1 cellular context compared by ENCODE assay signal in the genomic region with DNA sequence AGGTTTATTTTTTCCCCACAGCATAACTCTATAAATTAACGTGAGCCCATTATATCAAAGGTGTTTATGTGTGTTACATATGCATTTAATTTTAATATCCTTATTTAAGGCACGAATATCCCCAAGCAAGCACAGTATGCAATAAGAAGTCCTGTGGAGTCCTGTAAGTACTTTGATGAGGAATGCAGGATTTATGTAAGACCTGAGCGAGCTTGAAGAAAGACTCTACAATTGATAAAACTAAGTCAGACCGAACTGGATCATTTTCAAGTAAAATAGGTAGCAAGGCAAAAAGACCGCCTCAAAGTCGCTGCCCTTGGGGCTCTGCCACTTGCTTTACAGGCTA.
TF ChIP-seq lines count a peak whose summit lies in the region.

No MANE protein-coding gene starts in this region.

TF ChIP-seq in HCT116, 20 proteins besides CTCF, POLR2A, EP300 and RAD21:
- TF ChIP-seq YY1 (IDR thresholded peaks at IDR 0.05; ENCODE audit: extremely low read depth, insufficient replicate concordance, low read depth, low read length), result no peak
- no peak for TF ChIP-seq FOSL1 (IDR thresholded peaks at IDR 0.05; ENCODE audit: low read depth)
- no peak for TF ChIP-seq EGR1 (IDR thresholded peaks at IDR 0.05; ENCODE audit: low read depth)
- no peak for TF ChIP-seq ZFX (IDR thresholded peaks at IDR 0.05)
- no peak for TF ChIP-seq ELF1 (IDR thresholded peaks at IDR 0.05; ENCODE audit: borderline replicate concordance, low read depth)
- TF ChIP-seq, protein P1, sequence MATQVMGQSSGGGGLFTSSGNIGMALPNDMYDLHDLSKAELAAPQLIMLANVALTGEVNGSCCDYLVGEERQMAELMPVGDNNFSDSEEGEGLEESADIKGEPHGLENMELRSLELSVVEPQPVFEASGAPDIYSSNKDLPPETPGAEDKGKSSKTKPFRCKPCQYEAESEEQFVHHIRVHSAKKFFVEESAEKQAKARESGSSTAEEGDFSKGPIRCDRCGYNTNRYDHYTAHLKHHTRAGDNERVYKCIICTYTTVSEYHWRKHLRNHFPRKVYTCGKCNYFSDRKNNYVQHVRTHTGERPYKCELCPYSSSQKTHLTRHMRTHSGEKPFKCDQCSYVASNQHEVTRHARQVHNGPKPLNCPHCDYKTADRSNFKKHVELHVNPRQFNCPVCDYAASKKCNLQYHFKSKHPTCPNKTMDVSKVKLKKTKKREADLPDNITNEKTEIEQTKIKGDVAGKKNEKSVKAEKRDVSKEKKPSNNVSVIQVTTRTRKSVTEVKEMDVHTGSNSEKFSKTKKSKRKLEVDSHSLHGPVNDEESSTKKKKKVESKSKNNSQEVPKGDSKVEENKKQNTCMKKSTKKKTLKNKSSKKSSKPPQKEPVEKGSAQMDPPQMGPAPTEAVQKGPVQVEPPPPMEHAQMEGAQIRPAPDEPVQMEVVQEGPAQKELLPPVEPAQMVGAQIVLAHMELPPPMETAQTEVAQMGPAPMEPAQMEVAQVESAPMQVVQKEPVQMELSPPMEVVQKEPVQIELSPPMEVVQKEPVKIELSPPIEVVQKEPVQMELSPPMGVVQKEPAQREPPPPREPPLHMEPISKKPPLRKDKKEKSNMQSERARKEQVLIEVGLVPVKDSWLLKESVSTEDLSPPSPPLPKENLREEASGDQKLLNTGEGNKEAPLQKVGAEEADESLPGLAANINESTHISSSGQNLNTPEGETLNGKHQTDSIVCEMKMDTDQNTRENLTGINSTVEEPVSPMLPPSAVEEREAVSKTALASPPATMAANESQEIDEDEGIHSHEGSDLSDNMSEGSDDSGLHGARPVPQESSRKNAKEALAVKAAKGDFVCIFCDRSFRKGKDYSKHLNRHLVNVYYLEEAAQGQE (IDR thresholded peaks at IDR 0.05; ENCODE audit: low read depth), result no peak
- TF ChIP-seq CEBPB (IDR thresholded peaks at IDR 0.05; ENCODE audit: low read depth), result no peak
- TF ChIP-seq JUND (IDR thresholded peaks at IDR 0.05), result no peak
- TF ChIP-seq SP1 (IDR thresholded peaks at IDR 0.05; ENCODE audit: low read depth), result no peak
- no peak for TF ChIP-seq TCF7L2 (IDR thresholded peaks at IDR 0.05; ENCODE audit: borderline replicate concordance, extremely low read depth, insufficient read depth, insufficient read length)
- no peak for TF ChIP-seq ZNF274 (IDR thresholded peaks at IDR 0.05; ENCODE audit: low read depth, low read length)
- TF ChIP-seq EZH2 (IDR thresholded peaks at IDR 0.05), result no peak
- no peak for TF ChIP-seq EZH2phosphoT487 (IDR thresholded peaks at IDR 0.05; ENCODE audit: borderline replicate concordance)
- no peak for TF ChIP-seq SRF (IDR thresholded peaks at IDR 0.05; ENCODE audit: low read depth)
